ENCODE assay signal across 33 cellular contexts in the genomic region with DNA sequence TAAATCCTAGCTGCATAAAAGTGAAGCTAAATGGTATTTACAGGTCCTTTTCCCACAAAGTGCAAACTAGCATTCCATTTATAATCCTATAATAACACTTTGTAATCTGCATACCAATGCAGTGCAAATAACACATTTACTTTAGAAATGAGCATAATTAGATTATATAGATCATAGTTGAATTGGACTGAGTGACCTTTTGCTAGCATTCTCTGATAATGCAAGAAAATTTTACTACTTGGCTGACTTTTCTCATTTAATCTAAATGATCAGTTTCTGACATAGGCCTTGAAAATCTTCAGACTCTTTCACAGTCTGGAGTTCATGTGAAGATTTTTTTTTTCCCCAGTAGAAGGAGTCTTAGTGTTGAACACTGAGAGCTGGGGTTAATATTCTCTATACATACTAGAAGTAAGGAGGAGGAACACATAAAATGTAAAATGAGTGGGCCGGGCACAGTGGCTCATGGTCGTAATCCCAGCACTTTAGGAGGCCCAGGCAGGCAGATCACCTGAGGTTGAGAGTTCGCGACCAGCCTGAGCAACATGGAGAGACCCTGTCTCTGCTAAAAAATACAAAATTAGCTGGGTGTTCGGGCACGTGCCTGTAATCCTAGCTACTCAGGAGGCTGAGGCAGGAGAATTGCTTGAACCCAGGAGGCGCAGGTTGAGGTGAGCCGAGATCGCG.
"Had no signal": no experiment of that assay in that cellular context is flagged by ENCODE, and none has a peak within 500 bp of the region (broad histone marks: within the 10 kb centered on the region; RNA-seq: fewer than 3 reads in every experiment).

No MANE protein-coding gene starts in this region.

- H3K27ac Mint-ChIP-seq: activated CD4-positive, alpha-beta T cell treated with anti-CD3 and anti-CD28 coated beads for 36 hours; activated CD4-positive, alpha-beta T cell treated with anti-CD3 and anti-CD28 coated beads, Interleukin-2, amount 10 ng/mL, durations not matched to agents 7 days and 5 days; activated CD8-positive, alpha-beta T cell treated with anti-CD3 and anti-CD28 coated beads, Interleukin-2, amount 10 ng/mL, durations not matched to agents 7 days and 5 days; activated naive CD4-positive, alpha-beta T cell treated with anti-CD3 and anti-CD28 coated beads, Interleukin-2, amount 50 U/mL, for 24 hours; activated naive CD8-positive, alpha-beta T cell treated with anti-CD3 and anti-CD28 coated beads, Interleukin-2, amount 10 ng/mL, durations not matched to agents 7 days and 5 days; activated T-cell treated with anti-CD3 and anti-CD28 coated beads, Interleukin-2, amount 50 U/mL, for 24 hours; activated T-helper 2 cell treated with anti-CD3 and anti-CD28 coated beads, Interferon-gamma antibody, Interleukin-2, Interleukin-4, amounts not matched to agents 10 μg/mL and 5 μg/mL and 100 μg/mL, durations not matched to agents 14 hours and 24 hours and 36 hours; T-helper 2 cell treated with Interferon-gamma antibody and Interleukin-4, amounts not matched to agents 5 μg/mL and 100 μg/mL, for 36 hours; WTC11 had no signal

- H3K27me3 Mint-ChIP-seq: activated CD4-positive, alpha-beta T cell treated with anti-CD3 and anti-CD28 coated beads for 36 hours; activated CD4-positive, alpha-beta T cell treated with anti-CD3 and anti-CD28 coated beads, Interleukin-2, amount 10 ng/mL, durations not matched to agents 7 days and 5 days; activated naive CD4-positive, alpha-beta T cell treated with anti-CD3 and anti-CD28 coated beads, Interleukin-2, amount 50 U/mL, for 24 hours; activated naive CD8-positive, alpha-beta T cell treated with anti-CD3 and anti-CD28 coated beads, Interleukin-2, amount 10 ng/mL, durations not matched to agents 7 days and 5 days; activated T-cell treated with anti-CD3 and anti-CD28 coated beads, Interleukin-2, amount 50 U/mL, for 24 hours; central memory CD8-positive, alpha-beta T cell had no signal

- H3K9me3 ChIP-seq: ascending aorta, Peyer's patch had no signal

- DNase-seq: activated CD4-positive, alpha-beta T cell treated with anti-CD3 and anti-CD28 coated beads for 36 hours; activated CD4-positive, alpha-beta T cell treated with anti-CD3 and anti-CD28 coated beads, Interleukin-2, amount 10 ng/mL, durations not matched to agents 7 days and 5 days; activated CD4-positive, alpha-beta T cell treated with anti-CD3 and anti-CD28 coated beads, Interleukin-2, amount 50 U/mL, for 48 hours; activated CD8-positive, alpha-beta T cell treated with anti-CD3 and anti-CD28 coated beads, Interleukin-2, amount 10 ng/mL, durations not matched to agents 7 days and 5 days; activated gamma-delta T cell; activated naive CD4-positive, alpha-beta T cell treated with Interleukin-2 at 50 U/mL for 16 hours; activated naive CD8-positive, alpha-beta T cell treated with anti-CD3 and anti-CD28 coated beads, Interleukin-2, amount 10 ng/mL, durations not matched to agents 7 days and 5 days; activated T-cell treated with anti-CD3 and anti-CD28 coated beads, Interleukin-2, amount 50 U/mL, for 24 hours; amygdala; Karpas-422; NCI-H1105; NCI-H1417 treated with DMSO at 0.1 percent for 48 hours; NCI-H187 treated with DMSO at 0.1 percent for 48 hours; NCI-H2081; NCI-H2171 treated with DMSO at 0.1 percent for 48 hours; NCI-H2227 treated with DMSO at 0.1 percent for 48 hours; NCI-H446; NCI-H510A treated with DMSO at 0.1 percent for 48 hours; NCI-H526 treated with DMSO at 0.1 percent for 48 hours; NCI-H774; PC-3; Peyer's patch; RPMI8226; SIG-M5 had no signal

- H3K9me3 Mint-ChIP-seq: WTC11 had no signal

- H3K4me3 Mint-ChIP-seq: activated CD4-positive, alpha-beta T cell treated with anti-CD3 and anti-CD28 coated beads for 36 hours; activated CD4-positive, alpha-beta T cell treated with anti-CD3 and anti-CD28 coated beads, Interleukin-2, amount 10 ng/mL, durations not matched to agents 7 days and 5 days; activated CD8-positive, alpha-beta T cell treated with anti-CD3 and anti-CD28 coated beads, Interleukin-2, amount 10 ng/mL, durations not matched to agents 7 days and 5 days; activated naive CD4-positive, alpha-beta T cell treated with anti-CD3 and anti-CD28 coated beads, Interleukin-2, amount 50 U/mL, for 24 hours; activated naive CD8-positive, alpha-beta T cell treated with anti-CD3 and anti-CD28 coated beads, Interleukin-2, amount 10 ng/mL, durations not matched to agents 7 days and 5 days; activated T-cell treated with anti-CD3 and anti-CD28 coated beads, Interleukin-2, amount 50 U/mL, for 24 hours; central memory CD8-positive, alpha-beta T cell; T-helper 2 cell treated with Interferon-gamma antibody and Interleukin-4, amounts not matched to agents 5 μg/mL and 100 μg/mL, for 36 hours; WTC11 had no signal

- H3K4me1 ChIP-seq: ascending aorta, Peyer's patch had no signal

- H3K27me3 ChIP-seq: ascending aorta, cardiac muscle cell, Peyer's patch had no signal

- H3K36me3 Mint-ChIP-seq: activated naive CD4-positive, alpha-beta T cell treated with anti-CD3 and anti-CD28 coated beads, Interleukin-2, amount 50 U/mL, for 24 hours; activated naive CD8-positive, alpha-beta T cell treated with anti-CD3 and anti-CD28 coated beads, Interleukin-2, amount 10 ng/mL, durations not matched to agents 7 days and 5 days; WTC11 had no signal

- H3K4me3 ChIP-seq: ascending aorta, cardiac muscle cell, K562, Peyer's patch had no signal

- H3K4me1 Mint-ChIP-seq: activated CD4-positive, alpha-beta T cell treated with anti-CD3 and anti-CD28 coated beads for 36 hours; activated CD4-positive, alpha-beta T cell treated with anti-CD3 and anti-CD28 coated beads, Interleukin-2, amount 10 ng/mL, durations not matched to agents 7 days and 5 days; activated naive CD4-positive, alpha-beta T cell treated with anti-CD3 and anti-CD28 coated beads, Interleukin-2, amount 50 U/mL, for 24 hours; activated naive CD8-positive, alpha-beta T cell treated with anti-CD3 and anti-CD28 coated beads, Interleukin-2, amount 10 ng/mL, durations not matched to agents 7 days and 5 days; central memory CD8-positive, alpha-beta T cell; WTC11 had no signal

- H3K27ac ChIP-seq: ascending aorta, cardiac muscle cell, Peyer's patch had no signal

- ATAC-seq: activated CD4-positive, alpha-beta T cell treated with anti-CD3 and anti-CD28 coated beads for 36 hours; activated CD4-positive, CD25-positive, alpha-beta regulatory T cell treated with anti-CD3 and anti-CD28 coated beads, Interleukin-2, amount 50 U/mL, for 24 hours; activated CD8-positive, alpha-beta T cell treated with anti-CD3 and anti-CD28 coated beads, Interleukin-2, amount 10 ng/mL, durations not matched to agents 7 days and 5 days; K562; PC-3; WTC11 had no signal

- H3K36me3 ChIP-seq: ascending aorta, cardiac muscle cell, Peyer's patch had no signal
